Comparison of ENCODE assay signal across 8 cellular contexts in the genomic region with DNA sequence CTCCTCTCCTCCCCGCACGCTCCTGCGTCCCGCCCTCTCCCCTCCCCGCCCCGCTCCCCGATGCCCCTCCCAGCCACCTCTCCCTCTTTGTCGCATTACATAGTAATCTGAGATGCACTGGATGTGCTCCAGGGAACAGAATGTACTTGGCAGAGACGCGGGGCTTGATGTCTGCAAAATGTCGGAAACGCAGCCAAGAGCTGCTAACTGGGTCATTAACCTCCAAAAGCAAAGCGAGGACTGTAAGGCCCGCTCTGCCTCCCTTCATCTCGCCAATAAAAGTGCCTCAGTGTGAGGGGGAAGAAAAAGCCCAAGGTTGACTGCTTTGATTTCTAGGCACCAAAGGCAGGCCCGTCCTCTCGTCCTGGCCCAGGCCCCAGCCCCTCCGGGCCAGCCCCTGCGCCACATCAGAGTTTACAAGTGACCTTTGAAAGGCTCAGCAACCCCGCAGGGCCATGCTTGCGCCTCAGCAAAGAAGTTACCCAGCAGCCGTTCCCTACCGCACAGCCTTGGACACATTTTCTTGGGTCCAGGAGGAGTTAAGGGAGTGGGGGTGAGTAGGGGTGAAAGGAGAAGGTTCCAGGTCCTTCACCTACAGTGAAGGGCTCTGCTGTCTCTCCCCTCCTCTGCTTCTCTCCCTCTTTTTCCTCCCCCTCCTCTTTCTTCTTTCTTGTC.
DNase-seq lines count a peak whose midpoint lies in the region; ATAC-seq and TF ChIP-seq lines count a peak whose summit lies in the region.

No MANE protein-coding gene starts in this region.

- no peaks in the 10 kb centered on the region for H3F3A ChIP-seq in PC-3 (ENCODE audit: low read length, unreplicated experiment)

- no peaks in the 10 kb centered on the region for H3K79me2 ChIP-seq in PC-3 (ENCODE audit: low read length)

- H3K36me3 Mint-ChIP-seq in HFFc6 (ENCODE audit: low read depth) (no peaks in the 10 kb centered on the region), endothelial cell (ENCODE audit: low read depth, unreplicated experiment) (peaks cover 13% of the 10 kb centered on the region), type B pancreatic cell (peaks cover 4% of the 10 kb centered on the region)

- H3K27ac ChIP-seq in PC-3 (ENCODE audit: low read length) (peak overlapping the region; percentile 94), mesodermal cell (ENCODE audit: low read depth, low read length, severe bottlenecking) (peak overlapping the region; percentile 62)

- BruUV-seq in PC-3 (replicated peaks; lab: Mats Ljungman, UMichigan), result no TSS peak

- H3K4me3 ChIP-seq in PC-3 (ENCODE audit: low read length) (peak overlapping the region; percentile 67), mesodermal cell (ENCODE audit: extremely low read depth, insufficient read depth, low read length, poor library complexity, severe bottlenecking) (peak overlapping the region; percentile 29)

- H3K4me1 Mint-ChIP-seq in HFFc6 (ENCODE audit: low read depth) (peaks cover 61% of the 10 kb centered on the region), endothelial cell (ENCODE audit: unreplicated experiment) (peaks cover 7% of the 10 kb centered on the region), type B pancreatic cell (ENCODE audit: unreplicated experiment) (peaks cover 21% of the 10 kb centered on the region)

- DNase-seq in 8988T (peak; percentile 77), HFFc6 (peak; percentile 85), PC-3 (peak; percentile 95), endothelial cell (ENCODE audit: low spot score) (no peak), type B pancreatic cell (ENCODE audit: extremely low spot score, unreplicated experiment) (no peak)
- DNase-seq in activated CD8-positive, alpha-beta memory T cell treated with anti-CD3 and anti-CD28 coated beads, Interleukin-2, amount 50 U/mL, for 48 hours, result no peak

- TF ChIP-seq CTCF in HFFc6 (IDR thresholded peaks at IDR 0.05), result no peak
- no peak for TF ChIP-seq CTCF in PC-3 (conservative IDR thresholded peaks at IDR 0.05; ENCODE audit: low read depth, low read length)
- no peak for TF ChIP-seq CTCF in endothelial cell (IDR thresholded peaks at IDR 0.05; ENCODE audit: unreplicated experiment)
- TF ChIP-seq CTCF in type B pancreatic cell (conservative IDR thresholded peaks at IDR 0.05), result no peak

- ATAC-seq in PC-3, result peak; percentile 65
- no peak for ATAC-seq in GM21526 (IDR thresholded peaks at IDR 0.05; ENCODE audit: low FRiP score, unreplicated experiment)

- intact Hi-C loops in PC-3 (cut with micrococcal nuclease), result loop anchor here (1.0 to 5.0 kb wide), 3 partner anchors 46 to 116 kb away; no protein-coding TSS in a partner anchor

- H3K27me3 Mint-ChIP-seq in HFFc6 (ENCODE audit: insufficient read depth) (peaks cover 5% of the 10 kb centered on the region), endothelial cell (ENCODE audit: unreplicated experiment) (peaks cover 16% of the 10 kb centered on the region), type B pancreatic cell (peaks cover 9% of the 10 kb centered on the region)

- H3K9me3 Mint-ChIP-seq in HFFc6 (no peaks in the 10 kb centered on the region), endothelial cell (ENCODE audit: unreplicated experiment) (no peaks in the 10 kb centered on the region), type B pancreatic cell (no peaks in the 10 kb centered on the region)

- H3K9ac ChIP-seq in PC-3 (ENCODE audit: low read length), result peak overlapping the region; percentile 86

- peak overlapping the region; percentile 92 for H3K4me2 ChIP-seq in PC-3 (ENCODE audit: low read length)

- no peaks in the 10 kb centered on the region for H3K27me3 ChIP-seq in PC-3 (ENCODE audit: low read length)

- WGBS in mesodermal cell (ENCODE audit: insufficient coverage in 2 of 2), 2 experiments, result 0 to 5% methylated on average over 6 to 11 of the region's 23 CpGs

- POLR2A ChIA-PET in PC-3 (lab: Charles Lee; ENCODE audit: unreplicated experiment), result interaction anchor here (0.5 to 1.2 kb wide), 6 partner anchors 47 to 1140 kb away, joined by 3 to 4 read pairs (median 3); no protein-coding TSS in a partner anchor

- H3K9me2 ChIP-seq in PC-3 (replicated peaks; ENCODE audit: low read length), result no peaks in the 10 kb centered on the region

- CTCF ChIA-PET in PC-3 (lab: Charles Lee), result interaction anchor here (0.5 to 1.0 kb wide), 5 partner anchors 12 to 1266 kb away, joined by 3 to 21 read pairs (median 7); no protein-coding TSS in a partner anchor

- H3K4me1 ChIP-seq in PC-3 (ENCODE audit: insufficient read depth, low read length) (peaks cover 45% of the 10 kb centered on the region), mesodermal cell (ENCODE audit: control insufficient read depth, insufficient read depth, low read length, poor library complexity, severe bottlenecking) (peaks cover 10% of the 10 kb centered on the region)

- H3K36me3 ChIP-seq in PC-3 (ENCODE audit: low read depth, low read length) (no peaks in the 10 kb centered on the region), mesodermal cell (ENCODE audit: control insufficient read depth, insufficient read depth, low read length) (no peaks in the 10 kb centered on the region)

- H3K9me3 ChIP-seq in PC-3 (ENCODE audit: low read length) (no peaks in the 10 kb centered on the region), mesodermal cell (ENCODE audit: control insufficient read depth, low read length) (no peaks in the 10 kb centered on the region)

- H3K27ac Mint-ChIP-seq in HFFc6 (peak overlapping the region; percentile 91), endothelial cell (ENCODE audit: unreplicated experiment) (no peak overlapping the region), type B pancreatic cell (peak overlapping the region; percentile 90)

- H3K4me3 Mint-ChIP-seq in HFFc6 (peak overlapping the region; percentile 80), endothelial cell (ENCODE audit: unreplicated experiment) (peak overlapping the region; percentile 45), type B pancreatic cell (peak overlapping the region; percentile 90)

- peak overlapping the region; percentile 88 for H2AFZ ChIP-seq in PC-3 (ENCODE audit: low read length)

- H4K20me1 ChIP-seq in PC-3 (ENCODE audit: low read length), result no peaks in the 10 kb centered on the region

Comparison
In these comparisons a context has a peak if more than half of its experiments do, and no peak if none do; other contexts are left out.
1. DNase-seq: peak in 8988T (single experiment), HFFc6 (single experiment) and PC-3 (single experiment); none in endothelial cell (single experiment), type B pancreatic cell (single experiment) and activated CD8-positive, alpha-beta memory T cell treated with anti-CD3 and anti-CD28 coated beads, Interleukin-2, amount 50 U/mL, for 48 hours (single experiment).
2. Peak in every context shown above with its lines, with median percentiles within 50 percentile points of each other: H3K4me3 Mint-ChIP-seq.